ENCODE assay signal across 13 cellular contexts in the genomic region with DNA sequence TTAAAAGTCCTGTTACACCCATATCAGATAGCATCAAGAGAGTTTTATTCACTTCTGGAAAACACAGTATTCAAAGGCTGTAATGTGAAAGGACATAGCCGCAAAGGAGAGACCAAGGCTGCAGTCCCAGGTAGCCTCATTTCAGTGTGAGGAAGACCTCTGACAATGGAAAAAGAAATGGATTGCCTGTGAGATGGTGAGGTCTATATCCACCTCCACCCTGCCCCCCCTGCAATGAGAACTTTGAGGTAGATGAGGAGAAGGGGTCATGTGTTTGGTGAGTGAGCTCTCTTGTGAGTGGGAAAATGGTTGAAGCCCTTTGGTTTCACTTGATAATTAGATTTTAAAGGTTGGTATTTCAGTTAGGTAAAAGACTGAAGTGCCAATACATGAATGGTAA. TPM values are rescaled to one million over a fixed set of nuclear protein-coding genes. Genes with fewer than 3 reads are reported as not detected.
DNase-seq lines count a peak whose midpoint lies in the region; ATAC-seq and TF ChIP-seq lines count a peak whose summit lies in the region.
"Had no signal": no experiment of that assay in that cellular context is flagged by ENCODE, and none has a peak within 500 bp of the region (broad histone marks: within the 10 kb centered on the region; RNA-seq: fewer than 3 reads in every experiment).

No MANE protein-coding gene starts in this region.

- ATAC-seq in activated CD8-positive, alpha-beta memory T cell treated with anti-CD3 and anti-CD28 coated beads, Interleukin-2, amount 10 ng/mL, durations not matched to agents 7 days and 5 days = no peak
- no peak for ATAC-seq in effector memory CD8-positive, alpha-beta T cell (replicated peaks)
- no peak for ATAC-seq in stimulated activated effector memory CD8-positive, alpha-beta T cell treated with anti-CD3 and anti-CD28 coated beads, Interleukin-12 subunit alpha, Interleukin-12 subunit beta, amount 100 ng/mL, for 72 hours
- ATAC-seq: lower lobe of right lung had no signal

- peak overlapping the region; percentile 30 for H3K4me3 Mint-ChIP-seq in activated CD8-positive, alpha-beta memory T cell treated with anti-CD3 and anti-CD28 coated beads, Interleukin-2, amount 10 ng/mL, durations not matched to agents 7 days and 5 days
- H3K4me3 Mint-ChIP-seq in effector memory CD8-positive, alpha-beta T cell = peak overlapping the region; percentile 20 to 94
- peak overlapping the region; percentile 91 for H3K4me3 Mint-ChIP-seq in stimulated activated effector memory CD8-positive, alpha-beta T cell treated with anti-CD3 and anti-CD28 coated beads, Interleukin-12 subunit alpha, Interleukin-12 subunit beta, amount 100 ng/mL, for 72 hours

- H3K36me3 Mint-ChIP-seq in activated CD8-positive, alpha-beta memory T cell treated with anti-CD3 and anti-CD28 coated beads, Interleukin-2, amount 10 ng/mL, durations not matched to agents 7 days and 5 days = peaks cover 63% of the 10 kb centered on the region
- H3K36me3 Mint-ChIP-seq in effector memory CD8-positive, alpha-beta T cell (ENCODE audit: insufficient read depth) = peaks cover 11% of the 10 kb centered on the region
- peaks cover 75% of the 10 kb centered on the region for H3K36me3 Mint-ChIP-seq in stimulated activated effector memory CD8-positive, alpha-beta T cell treated with anti-CD3 and anti-CD28 coated beads, Interleukin-12 subunit alpha, Interleukin-12 subunit beta, amount 100 ng/mL, for 72 hours

- H3K9ac ChIP-seq in SU-DHL-6 (ENCODE audit: low read length) = no peak overlapping the region

- H3K27me3 ChIP-seq in SU-DHL-6 (ENCODE audit: low read length) = no peaks in the 10 kb centered on the region
- H3K27me3 ChIP-seq: ovary had no signal

- H4K20me1 ChIP-seq in SU-DHL-6 (ENCODE audit: low read depth, low read length) = no peaks in the 10 kb centered on the region; the same call in 1 of the 2 replicates

- CTCF ChIA-PET in activated CD8-positive, alpha-beta memory T cell treated with anti-CD3 and anti-CD28 coated beads, Interleukin-2, amount 10 ng/mL, durations not matched to agents 7 days and 5 days (lab: Charles Lee) = interaction anchor here (1.3 to 4.7 kb wide), 5 partner anchors 14 to 271 kb away, joined by 3 to 39 read pairs (median 5); no protein-coding TSS in a partner anchor

- H3K9me3 ChIP-seq in SU-DHL-6 (ENCODE audit: insufficient read depth, low read length) = no peaks in the 10 kb centered on the region
- H3K9me3 ChIP-seq: lower lobe of right lung, ovary had no signal

- H3K79me2 ChIP-seq in SU-DHL-6 (ENCODE audit: insufficient read depth, low read length) = peaks cover 70% of the 10 kb centered on the region

- TF ChIP-seq CTCF in SU-DHL-6 (IDR thresholded peaks at IDR 0.05; ENCODE audit: insufficient read depth, low read length, poor library complexity, severe bottlenecking) (no peak), GM10266 (IDR thresholded peaks at IDR 0.05; ENCODE audit: control insufficient read depth, insufficient read depth, low read depth, missing control alignments) (no peak)

- peak overlapping the region; percentile 6 for H3K27ac Mint-ChIP-seq in activated CD8-positive, alpha-beta memory T cell treated with anti-CD3 and anti-CD28 coated beads, Interleukin-2, amount 10 ng/mL, durations not matched to agents 7 days and 5 days
- peak overlapping the region in 1 of 2 donors; percentile 86 for H3K27ac Mint-ChIP-seq in effector memory CD8-positive, alpha-beta T cell
- H3K27ac Mint-ChIP-seq in stimulated activated effector memory CD8-positive, alpha-beta T cell treated with anti-CD3 and anti-CD28 coated beads, Interleukin-12 subunit alpha, Interleukin-12 subunit beta, amount 100 ng/mL, for 72 hours = no peak overlapping the region

- H3K9me2 ChIP-seq in SU-DHL-6 (replicated peaks; ENCODE audit: insufficient read depth, low read length) = no peaks in the 10 kb centered on the region

- peak overlapping the region; percentile 90 for H3K4me2 ChIP-seq in SU-DHL-6 (ENCODE audit: low read depth, low read length, poor library complexity, severe bottlenecking)

- no peaks in the 10 kb centered on the region for H3K9me3 Mint-ChIP-seq in activated CD8-positive, alpha-beta memory T cell treated with anti-CD3 and anti-CD28 coated beads, Interleukin-2, amount 10 ng/mL, durations not matched to agents 7 days and 5 days (ENCODE audit: low read depth)
- H3K9me3 Mint-ChIP-seq in effector memory CD8-positive, alpha-beta T cell = no peaks in the 10 kb centered on the region
- no peaks in the 10 kb centered on the region for H3K9me3 Mint-ChIP-seq in stimulated activated effector memory CD8-positive, alpha-beta T cell treated with anti-CD3 and anti-CD28 coated beads, Interleukin-12 subunit alpha, Interleukin-12 subunit beta, amount 100 ng/mL, for 72 hours
- H3K9me3 Mint-ChIP-seq: type B pancreatic cell had no signal

- no peak overlapping the region for H3K27ac ChIP-seq in SU-DHL-6 (ENCODE audit: low read depth, low read length)
- H3K27ac ChIP-seq: lower lobe of right lung, ovary, SK-N-MC had no signal

- H3K4me1 Mint-ChIP-seq in activated CD8-positive, alpha-beta memory T cell treated with anti-CD3 and anti-CD28 coated beads, Interleukin-2, amount 10 ng/mL, durations not matched to agents 7 days and 5 days = peaks cover 70% of the 10 kb centered on the region
- H3K4me1 Mint-ChIP-seq in effector memory CD8-positive, alpha-beta T cell (ENCODE audit: low read depth in 2 of 2) = peaks cover 60 to 81% of the 10 kb centered on the region in 2 donors
- peaks cover 80% of the 10 kb centered on the region for H3K4me1 Mint-ChIP-seq in stimulated activated effector memory CD8-positive, alpha-beta T cell treated with anti-CD3 and anti-CD28 coated beads, Interleukin-12 subunit alpha, Interleukin-12 subunit beta, amount 100 ng/mL, for 72 hours

- H2AFZ ChIP-seq in SU-DHL-6 (ENCODE audit: low read depth, low read length, severe bottlenecking) = no peak overlapping the region

- DNase-seq in activated CD8-positive, alpha-beta memory T cell treated with anti-CD3 and anti-CD28 coated beads, Interleukin-2, amount 10 ng/mL, durations not matched to agents 7 days and 5 days = no peak
- no peak for DNase-seq in activated CD8-positive, alpha-beta memory T cell treated with anti-CD3 and anti-CD28 coated beads, Interleukin-2, amount 50 U/mL, for 4 hours
- DNase-seq in effector memory CD8-positive, alpha-beta T cell = no peak
- DNase-seq in stimulated activated effector memory CD8-positive, alpha-beta T cell treated with anti-CD3 and anti-CD28 coated beads, Interleukin-12 subunit alpha, Interleukin-12 subunit beta, amount 100 ng/mL, for 72 hours (ENCODE audit: low spot score in 2 of 2) = no peak
- DNase-seq in GM10266 (ENCODE audit: extremely low spot score) = no peak
- no peak for DNase-seq in SHP77 (lab: John Stamatoyannopoulos, UW)
- no peak for DNase-seq in mesenteric fat pad (ENCODE audit: low spot score)
- DNase-seq: lower lobe of right lung; ovary; stimulated activated CD4-positive, alpha-beta T cell treated with anti-CD3 and anti-CD28 coated beads, Interleukin-12 subunit alpha, Interleukin-12 subunit beta, amount 100 ng/mL, for 4 hours had no signal

- no peak overlapping the region for H3K4me3 ChIP-seq in SU-DHL-6 (ENCODE audit: insufficient read depth, low read length, poor library complexity, severe bottlenecking)
- H3K4me3 ChIP-seq: ovary had no signal

- no peaks in the 10 kb centered on the region for H3K27me3 Mint-ChIP-seq in activated CD8-positive, alpha-beta memory T cell treated with anti-CD3 and anti-CD28 coated beads, Interleukin-2, amount 10 ng/mL, durations not matched to agents 7 days and 5 days
- H3K27me3 Mint-ChIP-seq in effector memory CD8-positive, alpha-beta T cell = no peaks in the 10 kb centered on the region
- H3K27me3 Mint-ChIP-seq: type B pancreatic cell had no signal

- H3K36me3 ChIP-seq in SU-DHL-6 (ENCODE audit: low read length) = no peaks in the 10 kb centered on the region
- H3K36me3 ChIP-seq: lower lobe of right lung, ovary had no signal

- 0 out of 2 replicates have a peak, but pooled peaks cover 3% of the 10 kb centered on the region for H3F3A ChIP-seq in SU-DHL-6 (ENCODE audit: insufficient read depth)

RNA-seq across cellular contexts. Expression of a gene that starts 3.5 kb away (rescaled TPM):
- 100 to 1,000 TPM in 1 of 2 experiments, 10 to 100 TPM in 1; 82.9 to 124 TPM for total RNA-seq in activated CD8-positive, alpha-beta memory T cell treated with anti-CD3 and anti-CD28 coated beads, Interleukin-2, amount 10 ng/mL, durations not matched to agents 7 days and 5 days
- 69.3 TPM for total RNA-seq in mesenteric fat pad

RNA-seq across cellular contexts. Expression of a gene that starts 3.5 kb away (rescaled TPM):
- 10 to 100 TPM; 29.2 to 34.7 TPM for total RNA-seq in activated CD8-positive, alpha-beta memory T cell treated with anti-CD3 and anti-CD28 coated beads, Interleukin-2, amount 10 ng/mL, durations not matched to agents 7 days and 5 days
- total RNA-seq in mesenteric fat pad = 25.0 TPM

Comparison
In these comparisons a context has a peak if more than half of its experiments do, and no peak if none do; other contexts are left out.
1. H3K4me3 Mint-ChIP-seq: peak in every context shown above with its lines; median percentile 91 in stimulated activated effector memory CD8-positive, alpha-beta T cell treated with anti-CD3 and anti-CD28 coated beads, Interleukin-12 subunit alpha, Interleukin-12 subunit beta, amount 100 ng/mL, for 72 hours; 57 in effector memory CD8-positive, alpha-beta T cell; 30 in activated CD8-positive, alpha-beta memory T cell treated with anti-CD3 and anti-CD28 coated beads, Interleukin-2, amount 10 ng/mL, durations not matched to agents 7 days and 5 days.